ENCODE assay signal across 9 cellular contexts in the genomic region with DNA sequence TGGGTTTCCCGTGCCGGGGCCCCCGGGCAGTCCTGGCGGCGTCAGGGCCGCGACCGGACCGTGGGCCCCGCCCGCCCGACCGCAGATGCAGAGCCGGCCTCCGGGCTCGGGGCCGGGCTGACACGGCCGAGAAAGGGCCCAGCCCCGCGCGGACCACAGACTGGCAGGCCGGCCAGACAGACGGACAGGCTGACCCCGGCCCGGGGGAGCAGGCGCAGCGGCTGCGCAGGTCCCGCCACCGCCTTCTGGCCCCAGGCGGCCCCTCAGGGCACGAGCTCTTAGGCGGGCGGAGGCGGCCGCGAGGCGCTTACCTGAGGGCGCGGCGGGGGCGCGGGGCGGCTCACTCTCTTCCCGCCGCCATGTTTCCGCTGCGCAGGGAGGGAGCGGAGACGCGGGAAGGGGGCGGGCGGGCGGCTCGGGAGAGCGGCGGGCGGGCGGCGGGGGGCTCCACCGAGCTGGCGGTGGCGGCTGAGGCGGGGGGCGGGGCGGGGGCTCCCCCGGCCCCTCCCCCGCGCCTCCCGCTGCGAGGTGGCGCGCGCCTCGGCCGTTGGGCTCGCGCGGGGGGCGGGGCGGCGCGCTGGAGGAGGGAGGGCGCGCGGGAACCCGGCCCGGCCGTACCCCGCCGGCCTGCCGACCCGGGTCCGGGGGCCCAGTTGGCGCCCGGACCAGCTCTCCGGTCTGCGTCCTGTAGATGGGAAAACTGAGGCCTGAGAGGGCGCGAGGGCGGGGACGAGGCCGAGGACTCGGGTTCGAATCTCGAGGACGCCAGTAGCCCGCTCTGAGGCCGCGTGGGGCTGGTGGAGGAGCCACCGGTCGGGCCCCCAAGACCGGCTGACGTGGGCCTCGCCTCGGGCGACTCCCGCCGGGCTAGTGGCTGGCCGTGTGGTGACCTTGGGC. TPM values are rescaled to one million over a fixed set of nuclear protein-coding genes. Genes with fewer than 3 reads are reported as not detected.
DNase-seq lines count a peak whose midpoint lies in the region; ATAC-seq, FAIRE-seq and TF ChIP-seq lines count a peak whose summit lies in the region.
"Had no signal": no experiment of that assay in that cellular context is flagged by ENCODE, and none has a peak within 500 bp of the region (broad histone marks: within the 10 kb centered on the region; RNA-seq: fewer than 3 reads in every experiment).

Gene SCMH1, minus strand, starts transcription at position 559 of the 897 bp plus-strand sequence. CDS start 56,173 bp downstream, outside the sequence.

- intact Hi-C loops in adrenal gland (cut with DNase I): no loop called here

- peak; percentile 33 for ATAC-seq in GM21390 (IDR thresholded peaks at IDR 0.05; ENCODE audit: unreplicated experiment)

- TF ChIP-seq CTCF in adrenal gland (IDR thresholded peaks at IDR 0.05) (no peak), retinal pigment epithelial cell (conservative IDR thresholded peaks at IDR 0.05; ENCODE audit: low read depth, low read length) (no peak)

- DNase-seq in D341Med (ENCODE audit: low spot score) (peak; percentile 92), SW480 (ENCODE audit: low spot score) (peak; percentile 44), adrenal gland (peak; percentile 43 to 61 (median 51)), hepatic stellate cell (ENCODE audit: low spot score) (peak; percentile 61), retinal pigment epithelial cell (ENCODE audit: low read depth) (no peak), HTR-8/SVneo (ENCODE audit: insufficient read length, low spot score) (no peak)
- DNase-seq in Jurkat, Clone E6-1 (ENCODE audit: low read depth, low spot score): no peak

- H3K27me3 ChIP-seq in adrenal gland: no peaks in the 10 kb centered on the region

- FAIRE-seq in HTR-8/SVneo (lab: Jason Lieb, UNC): no peak
- FAIRE-seq: endometrium had no signal

- TF ChIP-seq POLR2A in adrenal gland (IDR thresholded peaks at IDR 0.05): peak in 1 of 2 donors; percentile 38

- peaks cover 17 to 43% of the 10 kb centered on the region in 2 donors for H3K4me1 ChIP-seq in adrenal gland (replicated peaks in 1 of 2)

- H3K27ac ChIP-seq in adrenal gland: peak within 1 kb of the TSS; percentile 72 to 99 (median 96)

- H3K36me3 ChIP-seq in adrenal gland (replicated peaks in 1 of 2): no peaks in the 10 kb centered on the region

- H3K4me3 ChIP-seq in Jurkat, Clone E6-1 (ENCODE audit: low read length): peak within 1 kb of the TSS; percentile 74
- peak within 1 kb of the TSS; percentile 34 to 97 (median 76) for H3K4me3 ChIP-seq in adrenal gland
- H3K4me3 ChIP-seq in retinal pigment epithelial cell (ENCODE audit: low read length): peak within 1 kb of the TSS; percentile 53

- WGBS in adrenal gland, 4 donors: 0 to 1% (median 0%) methylated on average over 8 to 106 of the region's 121 CpGs

- no peaks in the 10 kb centered on the region for H3K9me3 ChIP-seq in adrenal gland (replicated peaks in 1 of 3)

RNA-seq across cellular contexts. Expression of gene SCMH1, which starts in this region (rescaled TPM):
- 54.6 TPM for polyA plus RNA-seq in Jurkat, Clone E6-1 (2012; ENCODE audit: insufficient read depth, insufficient read length)
- 10 to 100 TPM; 29.3 to 49.3 (median 41.1) TPM for total RNA-seq in adrenal gland
- 10 to 100 TPM; 29.5 to 62.5 (median 46.2) TPM for polyA plus RNA-seq in adrenal gland

Comparison
In these comparisons a context has a peak if more than half of its experiments do, and no peak if none do; other contexts are left out.
1. DNase-seq: peak in D341Med (single experiment), SW480 (single experiment), adrenal gland (7 of 7) and hepatic stellate cell (single experiment); none in Jurkat, Clone E6-1 (single experiment), retinal pigment epithelial cell (single experiment) and HTR-8/SVneo (single experiment).
2. Peak in every context shown above with its lines, with median percentiles within 50 percentile points of each other: H3K4me3 ChIP-seq.